In genomic region chr2:156399950-156400703, GRCh38 we compare ENCODE assay signal across 8 cellular contexts. TPM values are rescaled to one million over a fixed set of nuclear protein-coding genes. Genes with fewer than 3 reads are reported as not detected.
DNase-seq lines count a peak whose midpoint lies in the region; ATAC-seq, FAIRE-seq and TF ChIP-seq lines count a peak whose summit lies in the region.

No MANE protein-coding gene starts in this region.

- no peaks in the 10 kb centered on the region for H3K9me3 Mint-ChIP-seq in chondrocyte (ENCODE audit: low read depth)

- TF ChIP-seq CTCF in chondrocyte (IDR thresholded peaks at IDR 0.05) (no peak), kidney (IDR thresholded peaks at IDR 0.05; ENCODE audit: borderline replicate concordance, extremely low read depth, insufficient read depth) (no peak)

- H3K9ac ChIP-seq in kidney (ENCODE audit: low read length in 2 of 2) = peak overlapping the region; percentile 63 to 99

- H3K4me1 Mint-ChIP-seq in chondrocyte (ENCODE audit: low read depth) = peaks cover 14% of the 10 kb centered on the region

- H3K27ac ChIP-seq in KOPT-K1 (ENCODE audit: low read depth, low read length, poor library complexity, severe bottlenecking) = peak overlapping the region; percentile 23
- peak overlapping the region; percentile 81 to 94 for H3K27ac ChIP-seq in kidney (ENCODE audit: low read depth in 2 of 2, low read length in 2 of 2)

- H3K27ac Mint-ChIP-seq in chondrocyte (ENCODE audit: unreplicated experiment) = peak overlapping the region; percentile 76

- intact Hi-C loops in kidney (cut with DNase I) = no loop called here

- ATAC-seq in SK-N-SH treated with all-trans-retinoic acid at 6 μM for 48 hours = peak; percentile 92

- H3K36me3 Mint-ChIP-seq in chondrocyte (ENCODE audit: low read depth) = no peaks in the 10 kb centered on the region

- peak overlapping the region; percentile 88 for H3K4me3 Mint-ChIP-seq in chondrocyte (ENCODE audit: unreplicated experiment)

- H3K4me3 ChIP-seq in kidney (ENCODE audit: low read length in 2 of 2) = peak overlapping the region; percentile 65 to 93

- peaks cover 2 to 6% of the 10 kb centered on the region in 2 donors for H3K4me1 ChIP-seq in kidney (ENCODE audit: control insufficient read depth in 1 of 2, insufficient read depth in 1 of 2, low read depth in 1 of 2, low read length in 2 of 2)

- H3K9me3 ChIP-seq in KOPT-K1 (ENCODE audit: insufficient read depth, low read length, poor library complexity, severe bottlenecking) = no peaks in the 10 kb centered on the region
- H3K9me3 ChIP-seq in kidney (ENCODE audit: control insufficient read depth in 1 of 2, low read length in 2 of 2) = no peaks in the 10 kb centered on the region

- no peaks in the 10 kb centered on the region for H3K36me3 ChIP-seq in KOPT-K1 (ENCODE audit: insufficient read depth, low read length)
- H3K36me3 ChIP-seq in kidney (ENCODE audit: control insufficient read depth in 1 of 2, insufficient read depth in 2 of 2, low read length in 2 of 2) = no peaks in the 10 kb centered on the region

- no peak for TF ChIP-seq POLR2A in H54 (IDR thresholded peaks at IDR 0.05; ENCODE audit: low read depth, low read length)

- FAIRE-seq in H54 (lab: Jason Lieb, UNC) (no peak), kidney (lab: Jason Lieb, UNC) (no peak)

- DNase-seq in activated gamma-delta T cell (lab: John Stamatoyannopoulos, UW) (peak; percentile 25), activated gamma-delta T cell treated with Interleukin-2 at 50 U/mL for 16 hours (no peak), H54 (ENCODE audit: insufficient read length, low spot score) (peak; percentile 72), chondrocyte (ENCODE audit: low spot score) (peak; percentile 94), kidney (peak; percentile 94), smooth muscle cell of the brain vasculature (ENCODE audit: low read depth, low spot score) (peak; percentile 24)

- H3K27me3 Mint-ChIP-seq in chondrocyte (ENCODE audit: low read depth) = no peaks in the 10 kb centered on the region

TF ChIP-seq in SK-N-SH treated with all-trans-retinoic acid at 6 μM for 48 hours, 23 proteins besides CTCF, POLR2A, EP300 and RAD21:
- no peak for TF ChIP-seq RARB (CRISPR knock-in tag; IDR thresholded peaks at IDR 0.05)
- no peak for TF ChIP-seq CSRNP3 (CRISPR knock-in tag; IDR thresholded peaks at IDR 0.05)
- no peak for TF ChIP-seq GLIS3 (CRISPR knock-in tag; IDR thresholded peaks at IDR 0.05)
- TF ChIP-seq TSHZ2 (CRISPR knock-in tag; IDR thresholded peaks at IDR 0.05) = no peak
- TF ChIP-seq CREB5 (CRISPR knock-in tag; IDR thresholded peaks at IDR 0.05; ENCODE audit: low read depth) = no peak

RNA-seq across cellular contexts. Expression of gene GPD2, which starts 36.1 kb away (rescaled TPM):
- total RNA-seq in chondrocyte = 21.1 to 29.1 TPM (median 25.5 TPM) in 3 replicates
- total RNA-seq in kidney = 32.3 TPM
- 6.2 TPM for polyA plus RNA-seq in kidney (ENCODE audit: insufficient read depth, low read depth, low replicate concordance)
